In the genomic region with DNA sequence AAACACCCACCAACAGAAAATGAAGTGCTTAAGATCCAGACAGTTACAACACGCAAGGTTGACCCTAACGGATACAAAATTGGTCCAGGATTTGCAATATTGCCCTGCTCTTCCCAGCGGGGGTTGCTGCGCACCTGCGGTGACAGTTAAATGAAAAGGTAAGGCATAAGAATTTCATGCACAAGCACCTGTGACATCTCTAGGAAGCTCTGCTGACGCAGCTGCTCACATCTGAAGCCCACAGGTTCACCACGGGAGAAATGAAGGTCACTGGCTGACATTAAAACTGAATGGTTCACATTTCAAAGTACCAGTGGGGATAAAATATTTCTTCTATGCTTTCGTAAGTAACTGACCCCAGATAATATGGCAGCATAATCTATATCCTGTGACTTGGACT, we compare ENCODE assay signal across 1 cellular context.
TF ChIP-seq lines count a peak whose summit lies in the region.

No MANE protein-coding gene starts in this region.

TF ChIP-seq in H1, 55 proteins besides CTCF, POLR2A, EP300 and RAD21 (continued from another document):
- TF ChIP-seq, protein P1, sequence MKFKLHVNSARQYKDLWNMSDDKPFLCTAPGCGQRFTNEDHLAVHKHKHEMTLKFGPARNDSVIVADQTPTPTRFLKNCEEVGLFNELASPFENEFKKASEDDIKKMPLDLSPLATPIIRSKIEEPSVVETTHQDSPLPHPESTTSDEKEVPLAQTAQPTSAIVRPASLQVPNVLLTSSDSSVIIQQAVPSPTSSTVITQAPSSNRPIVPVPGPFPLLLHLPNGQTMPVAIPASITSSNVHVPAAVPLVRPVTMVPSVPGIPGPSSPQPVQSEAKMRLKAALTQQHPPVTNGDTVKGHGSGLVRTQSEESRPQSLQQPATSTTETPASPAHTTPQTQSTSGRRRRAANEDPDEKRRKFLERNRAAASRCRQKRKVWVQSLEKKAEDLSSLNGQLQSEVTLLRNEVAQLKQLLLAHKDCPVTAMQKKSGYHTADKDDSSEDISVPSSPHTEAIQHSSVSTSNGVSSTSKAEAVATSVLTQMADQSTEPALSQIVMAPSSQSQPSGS (IDR thresholded peaks at IDR 0.05; ENCODE audit: low read length), result no peak
- TF ChIP-seq SIN3A (conservative IDR thresholded peaks at IDR 0.05 in 1 of 2, IDR thresholded peaks at IDR 0.05 in 1 of 2; ENCODE audit: low read depth in 1 of 2, low read length in 2 of 2) (no peak), CBX5 (IDR thresholded peaks at IDR 0.05; ENCODE audit: low read depth, low read length) (no peak), TCF12 (IDR thresholded peaks at IDR 0.05; ENCODE audit: low read depth, low read length) (no peak), TAF7 (optimal IDR thresholded peaks at IDR 0.05; ENCODE audit: borderline replicate concordance, low read depth, low read length) (no peak), JUND (IDR thresholded peaks at IDR 0.05; ENCODE audit: low read length) (no peak), RFX5 (IDR thresholded peaks at IDR 0.05; ENCODE audit: borderline replicate concordance, low read depth, low read length) (no peak), RBBP5 (IDR thresholded peaks at IDR 0.05; ENCODE audit: borderline replicate concordance, low read depth, low read length) (no peak), TEAD4 (IDR thresholded peaks at IDR 0.05; ENCODE audit: low read depth, low read length) (no peak), SP1 (IDR thresholded peaks at IDR 0.05; ENCODE audit: low read depth, low read length) (no peak), ZNF274 (IDR thresholded peaks at IDR 0.05; ENCODE audit: borderline replicate concordance, extremely low read depth, low read length) (no peak), RXRA (IDR thresholded peaks at IDR 0.05; ENCODE audit: insufficient read depth, low read depth, low read length) (no peak)
- TF ChIP-seq, protein P2, sequence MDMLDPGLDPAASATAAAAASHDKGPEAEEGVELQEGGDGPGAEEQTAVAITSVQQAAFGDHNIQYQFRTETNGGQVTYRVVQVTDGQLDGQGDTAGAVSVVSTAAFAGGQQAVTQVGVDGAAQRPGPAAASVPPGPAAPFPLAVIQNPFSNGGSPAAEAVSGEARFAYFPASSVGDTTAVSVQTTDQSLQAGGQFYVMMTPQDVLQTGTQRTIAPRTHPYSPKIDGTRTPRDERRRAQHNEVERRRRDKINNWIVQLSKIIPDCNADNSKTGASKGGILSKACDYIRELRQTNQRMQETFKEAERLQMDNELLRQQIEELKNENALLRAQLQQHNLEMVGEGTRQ (IDR thresholded peaks at IDR 0.05; ENCODE audit: low read length), result no peak
